ENCODE assay signal across 16 cellular contexts in genomic region chr3:16391936-16392536, GRCh38.
A peak's percentile ranks its signal among the peaks of the same experiment; 100 is the strongest.
DNase-seq lines count a peak whose midpoint lies in the region; ATAC-seq and TF ChIP-seq lines count a peak whose summit lies in the region.
"Had no signal": no experiment of that assay in that cellular context is flagged by ENCODE, and none has a peak within 500 bp of the region (broad histone marks: within the 10 kb centered on the region; RNA-seq: fewer than 3 reads in every experiment).

No MANE protein-coding gene starts in this region.

- H2AK5ac ChIP-seq in IMR-90 (ENCODE audit: low read depth, low read length) = peak overlapping the region; percentile 67; the same call in 1 of the 2 replicates

- H3K27ac ChIP-seq in IMR-90 (ENCODE audit: insufficient read depth, low read length) = peak overlapping the region; percentile 12; the same call in 1 of the 2 replicates
- H3K27ac ChIP-seq in esophagus muscularis mucosa (replicated peaks in 1 of 4) = peak overlapping the region; percentile 53 to 72 (median 64)
- H3K27ac ChIP-seq: BLaER1 treated with 17β-estradiol and CSF1 and Interleukin-3, amounts not matched to agents 10 nM and 100 nM; RWPE1 had no signal

- peaks cover 31 to 58% of the 10 kb centered on the region in 2 experiments for H3K79me1 ChIP-seq in IMR-90 (ENCODE audit: low read depth in 1 of 2, low read length in 2 of 2)

- H3K4me2 ChIP-seq in IMR-90 (ENCODE audit: low read depth, low read length) = no peak overlapping the region
- H3K4me2 ChIP-seq: BLaER1 treated with 17β-estradiol and CSF1 and Interleukin-3, amounts not matched to agents 10 nM and 100 nM had no signal

- H3K27ac Mint-ChIP-seq in effector memory CD8-positive, alpha-beta T cell = no peak overlapping the region

- H4K8ac ChIP-seq in IMR-90 (ENCODE audit: low read depth in 2 of 2, low read length in 2 of 2) = peak overlapping the region in 1 of 2 experiments; percentile 43; a peak in 2 of 4 replicates

- TF ChIP-seq POLR2A in IMR-90 (IDR thresholded peaks at IDR 0.05; ENCODE audit: low read depth, low read length) = no peak
- TF ChIP-seq POLR2A in esophagus muscularis mucosa (IDR thresholded peaks at IDR 0.05; ENCODE audit: low read depth) = no peak

- no CpG with 5 or more reads among the region's 2 CpGs for WGBS in IMR-90 (ENCODE audit: extremely low coverage in 2 of 2, insufficient read length in 1 of 2), 2 experiments
- WGBS in esophagus muscularis mucosa = 49% methylated on average over 2 of the region's 2 CpGs

- intact Hi-C loops in IMR-90 (cut with micrococcal nuclease) (loop anchor here (5.0 kb wide), 1 partner anchor 75 kb away; no protein-coding TSS in a partner anchor), esophagus muscularis mucosa (cut with DNase I) (no loop called here)

- TF ChIP-seq CTCF in AG10803 (conservative IDR thresholded peaks at IDR 0.05; ENCODE audit: low read length) = no peak
- TF ChIP-seq CTCF in IMR-90 (conservative IDR thresholded peaks at IDR 0.05; ENCODE audit: low read depth, low read length) = no peak
- no peak for TF ChIP-seq CTCF in esophagus muscularis mucosa (IDR thresholded peaks at IDR 0.05)

- peak overlapping the region; percentile 77 for H4K5ac ChIP-seq in IMR-90 (ENCODE audit: low read depth, low read length)

- peak; percentile 41 for DNase-seq in AG10803 (ENCODE audit: low read depth)
- no peak for DNase-seq in IMR-90
- DNase-seq in esophagus muscularis mucosa (ENCODE audit: extremely low spot score) = no peak
- peak; percentile 44 for DNase-seq in putamen (ENCODE audit: low spot score)
- no peak for DNase-seq in DMS79 (lab: John Stamatoyannopoulos, UW)
- DNase-seq in SIG-M5 treated with dmso at 0.1 percent for 504 hours (lab: John Stamatoyannopoulos, UW; ENCODE audit: unreplicated experiment) = no peak
- DNase-seq in effector memory CD8-positive, alpha-beta T cell = no peak
- DNase-seq: HCEC 1CT, NCI-H1436 treated with DMSO at 0.1 percent for 48 hours, NCI-H2081 treated with DMSO at 0.1 percent for 48 hours, NCI-H345, NCI-H526 treated with DMSO at 0.1 percent for 48 hours, OCI-M1 had no signal

- H3K9me1 ChIP-seq in IMR-90 (ENCODE audit: insufficient read depth, low read length) = peaks cover 16% of the 10 kb centered on the region

- in situ Hi-C loops in IMR-90 (cut with MboI; ENCODE audit: low sequenced_read_pairs) = no loop called here

- H3K4ac ChIP-seq in IMR-90 (ENCODE audit: low read depth, low read length) = peak overlapping the region; percentile 54; the same call in 1 of the 2 replicates

- H2BK120ac ChIP-seq in IMR-90 (ENCODE audit: low read depth, low read length) = no peak overlapping the region

- peak overlapping the region; percentile 6; the same call in 1 of the 2 replicates for H4K91ac ChIP-seq in IMR-90 (ENCODE audit: insufficient read depth, low read depth, low read length)

- H3K9me3 ChIP-seq in IMR-90 (ENCODE audit: control insufficient read depth, insufficient read depth, low read length) (no peaks in the 10 kb centered on the region), esophagus muscularis mucosa (no peaks in the 10 kb centered on the region)

- H3K4me3 ChIP-seq in AG10803 (ENCODE audit: low read length) (no peak overlapping the region), IMR-90 (ENCODE audit: insufficient read depth, low read depth, low read length) (no peak overlapping the region), esophagus muscularis mucosa (no peak overlapping the region)
- H3K4me3 ChIP-seq: BLaER1 treated with 17β-estradiol and CSF1 and Interleukin-3, amounts not matched to agents 10 nM and 100 nM had no signal

- H3K4me1 ChIP-seq in IMR-90 (ENCODE audit: control insufficient read depth, insufficient read depth, low read length) = peaks cover 23% of the 10 kb centered on the region
- peaks cover 31 to 89% (median 79%) of the 10 kb centered on the region in 4 donors for H3K4me1 ChIP-seq in esophagus muscularis mucosa

- TF ChIP-seq EP300 in esophagus muscularis mucosa (IDR thresholded peaks at IDR 0.05) = no peak

- peak overlapping the region; percentile 55; the same call in 1 of the 2 replicates for H3K14ac ChIP-seq in IMR-90 (replicated peaks; ENCODE audit: low read depth, low read length)

- dilution Hi-C loops in IMR-90 (cut with HindIII; ENCODE audit: low sequenced_read_pairs, unreplicated experiment) = no loop called here

- H3K36me3 ChIP-seq in IMR-90 (ENCODE audit: control insufficient read depth, insufficient read depth, low read length) = 0 out of 2 replicates have a peak, but pooled peaks cover 1% of the 10 kb centered on the region
- H3K36me3 ChIP-seq in esophagus muscularis mucosa = no peaks in the 10 kb centered on the region

- H3K36me3 Mint-ChIP-seq in effector memory CD8-positive, alpha-beta T cell (ENCODE audit: insufficient read depth) = peaks cover 3% of the 10 kb centered on the region

- H4K20me1 ChIP-seq in IMR-90 (ENCODE audit: insufficient read depth, low read length) = peaks cover 3% of the 10 kb centered on the region; the same call in 1 of the 2 replicates

- H3K27me3 Mint-ChIP-seq in effector memory CD8-positive, alpha-beta T cell = no peaks in the 10 kb centered on the region

- H3K4me1 Mint-ChIP-seq in effector memory CD8-positive, alpha-beta T cell (ENCODE audit: low read depth in 2 of 2) = peaks cover 12 to 45% of the 10 kb centered on the region in 2 donors

- H3K9ac ChIP-seq in IMR-90 (ENCODE audit: low read depth, low read length) = no peak overlapping the region
- H3K9ac ChIP-seq: BLaER1 treated with 17β-estradiol and CSF1 and Interleukin-3, amounts not matched to agents 10 nM and 100 nM had no signal

- H2BK5ac ChIP-seq in IMR-90 (ENCODE audit: low read depth, low read length, poor library complexity, severe bottlenecking) = no peak overlapping the region

- no peaks in the 10 kb centered on the region for H3K27me3 ChIP-seq in IMR-90 (ENCODE audit: control insufficient read depth, insufficient read depth, low read length)
- no peaks in the 10 kb centered on the region for H3K27me3 ChIP-seq in esophagus muscularis mucosa
- H3K27me3 ChIP-seq: BLaER1 treated with 17β-estradiol and CSF1 and Interleukin-3, amounts not matched to agents 10 nM and 100 nM had no signal

- POLR2A ChIA-PET in IMR-90 (lab: Charles Lee; ENCODE audit: unreplicated experiment) = no interaction called here

- no peak overlapping the region for H3K23ac ChIP-seq in IMR-90 (ENCODE audit: low read depth, low read length)

- no peak overlapping the region for H2AFZ ChIP-seq in IMR-90 (replicated peaks; ENCODE audit: low read length, poor library complexity)

- no TSS peak for BruUV-seq in IMR-90 (replicated peaks; lab: Mats Ljungman, UMichigan)

- H2AK9ac ChIP-seq in IMR-90 (replicated peaks; ENCODE audit: low read depth, low read length, poor library complexity) = no peak overlapping the region

- peak overlapping the region; percentile 22 for H3K18ac ChIP-seq in IMR-90 (ENCODE audit: low read depth, low read length)

- H2BK15ac ChIP-seq in IMR-90 (ENCODE audit: low read depth, low read length) = peak overlapping the region; percentile 36; the same call in 2 of the 3 replicates

- H3K9me3 Mint-ChIP-seq in effector memory CD8-positive, alpha-beta T cell = no peaks in the 10 kb centered on the region

- no peak overlapping the region for H3K56ac ChIP-seq in IMR-90 (ENCODE audit: extremely low read depth, insufficient read depth, low read length)

- peak overlapping the region; percentile 52; the same call in 1 of the 2 replicates for H2BK20ac ChIP-seq in IMR-90 (ENCODE audit: low read depth, low read length)

- no peak for TF ChIP-seq RAD21 in IMR-90 (IDR thresholded peaks at IDR 0.05; ENCODE audit: low read length)

- H3K4me3 Mint-ChIP-seq in effector memory CD8-positive, alpha-beta T cell = no peak overlapping the region

- ATAC-seq in IMR-90 (ENCODE audit: low read depth) (no peak), GM19467 (IDR thresholded peaks at IDR 0.05; ENCODE audit: unreplicated experiment) (no peak)
- ATAC-seq in effector memory CD8-positive, alpha-beta T cell (replicated peaks) = no peak

- CTCF ChIA-PET in IMR-90 (lab: Yijun Ruan, JAX) = interaction anchor here (0.6 kb wide), 2 partner anchors 53 to 127 kb away, joined by 3 to 4 read pairs; no protein-coding TSS in a partner anchor

TF ChIP-seq in IMR-90, 13 proteins besides CTCF, POLR2A, EP300 and RAD21:
- TF ChIP-seq MAFK (IDR thresholded peaks at IDR 0.05; ENCODE audit: low read depth, low read length) (no peak), RFX5 (IDR thresholded peaks at IDR 0.05; ENCODE audit: low read depth, low read length) (no peak), BHLHE40 (IDR thresholded peaks at IDR 0.05; ENCODE audit: low read depth, low read length) (no peak), USF2 (IDR thresholded peaks at IDR 0.05; ENCODE audit: low read depth, low read length) (no peak), ELK1 (IDR thresholded peaks at IDR 0.05; ENCODE audit: borderline replicate concordance, low read depth, low read length) (no peak), FOS (IDR thresholded peaks at IDR 0.05; ENCODE audit: low read depth, low read length) (no peak), MAZ (IDR thresholded peaks at IDR 0.05; ENCODE audit: borderline replicate concordance, low read depth, low read length) (no peak), MXI1 (IDR thresholded peaks at IDR 0.05; ENCODE audit: borderline replicate concordance, low read depth, low read length) (no peak), SMC3 (IDR thresholded peaks at IDR 0.05; ENCODE audit: low read depth, low read length) (no peak), CEBPB (IDR thresholded peaks at IDR 0.05; ENCODE audit: low read depth, low read length) (no peak), NFE2L2 (IDR thresholded peaks at IDR 0.05; ENCODE audit: low read depth, low read length) (no peak)

Comparison
In these comparisons a context has a peak if more than half of its experiments do, and no peak if none do; other contexts are left out.
1. DNase-seq: peak in AG10803 (single experiment) and putamen (single experiment); none in IMR-90 (single experiment), esophagus muscularis mucosa (single experiment), DMS79 (single experiment), SIG-M5 treated with dmso at 0.1 percent for 504 hours (single experiment) and effector memory CD8-positive, alpha-beta T cell (0 of 3).